8 cellular contexts compared by ENCODE assay signal in the genomic region with DNA sequence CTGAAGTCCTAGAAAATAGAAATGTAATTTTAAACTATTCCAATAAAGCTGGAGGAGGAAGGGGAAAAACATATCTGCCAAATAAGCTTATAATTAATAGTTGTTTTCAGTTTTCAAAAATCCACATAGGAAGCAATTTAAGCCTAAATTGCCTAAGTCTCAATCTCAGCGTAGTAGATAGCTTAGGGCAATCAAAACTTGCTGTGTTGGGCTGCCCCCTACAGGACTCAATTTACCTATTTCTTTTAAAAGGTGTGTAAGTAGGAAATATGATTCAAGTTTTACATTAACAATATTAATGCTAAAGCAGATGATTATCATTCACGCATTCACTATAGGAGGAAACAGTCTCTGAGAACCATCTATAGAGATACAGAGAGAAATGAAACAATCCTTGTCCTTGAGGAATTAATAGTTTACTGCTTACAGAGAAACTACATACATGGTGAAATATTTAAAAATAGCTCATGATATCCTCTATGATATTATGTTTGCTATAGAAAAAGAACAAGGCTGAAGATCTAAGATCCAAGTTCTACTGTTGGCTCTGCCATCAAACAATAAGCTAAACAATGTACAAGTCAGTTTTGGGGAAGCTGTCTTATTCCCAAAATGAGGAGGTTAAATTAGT.
DNase-seq lines count a peak whose midpoint lies in the region; ATAC-seq lines count a peak whose summit lies in the region.

No MANE protein-coding gene starts in this region.

- no peak overlapping the region for H2BK5ac ChIP-seq in mesenchymal stem cell (ENCODE audit: low read depth, low read length, poor library complexity, severe bottlenecking)

- no peaks in the 10 kb centered on the region for H3K9me3 ChIP-seq in mesenchymal stem cell (ENCODE audit: control insufficient read depth, low read length)

- H3K4me3 ChIP-seq in mesenchymal stem cell (ENCODE audit: insufficient read depth in 1 of 2, low read depth in 1 of 2, low read length in 2 of 2): no peak overlapping the region

- DNase-seq in G401 (ENCODE audit: low spot score) (peak; percentile 85), NCI-H446 treated with DMSO at 0.1 percent for 48 hours (lab: John Stamatoyannopoulos, UW) (peak; percentile 2), dermis microvascular lymphatic vessel endothelial cell (ENCODE audit: low read depth in 2 of 2) (peak; percentile 68 to 77), mesenchymal stem cell (peak; percentile 74)
- peak; percentile 71 to 83 for DNase-seq in activated CD4-positive, alpha-beta T cell treated with anti-CD3 and anti-CD28 coated beads for 4 hours
- DNase-seq in stimulated activated CD8-positive, alpha-beta memory T cell treated with anti-CD3 and anti-CD28 coated beads, Interleukin-4, amount 100 ng/mL, for 1 hour (ENCODE audit: low read depth in 2 of 2, low spot score in 1 of 2): peak; percentile 35 to 47

- H2AFZ ChIP-seq in mesenchymal stem cell (ENCODE audit: low read depth, low read length): no peak overlapping the region

- ATAC-seq in HG02852 (IDR thresholded peaks at IDR 0.05; ENCODE audit: unreplicated experiment) (peak; percentile 67), HG03520 (IDR thresholded peaks at IDR 0.05; ENCODE audit: unreplicated experiment) (no peak)

- H2AK5ac ChIP-seq in mesenchymal stem cell (ENCODE audit: low read length, severe bottlenecking): no peak overlapping the region

- H3K18ac ChIP-seq in mesenchymal stem cell (ENCODE audit: low read depth in 1 of 2, low read length in 2 of 2): no peak overlapping the region

- H3K23ac ChIP-seq in mesenchymal stem cell (ENCODE audit: low read length in 2 of 2): no peak overlapping the region

- no CpG with 5 or more reads among the region's 2 CpGs for WGBS in mesenchymal stem cell

- no peak overlapping the region for H4K91ac ChIP-seq in mesenchymal stem cell (ENCODE audit: low read length)

- H2BK15ac ChIP-seq in mesenchymal stem cell (ENCODE audit: low read depth, poor library complexity, severe bottlenecking): no peak overlapping the region

- H3K4ac ChIP-seq in mesenchymal stem cell (ENCODE audit: low read depth in 1 of 2, low read length in 2 of 2): no peak overlapping the region

- peak overlapping the region; percentile 25 for H3K9ac ChIP-seq in mesenchymal stem cell (ENCODE audit: low read length)

- H3K27me3 ChIP-seq in mesenchymal stem cell (ENCODE audit: control insufficient read depth in 1 of 2, insufficient read depth in 1 of 2, low read length in 2 of 2): no peaks in the 10 kb centered on the region

- H3K14ac ChIP-seq in mesenchymal stem cell (ENCODE audit: low read length in 2 of 2): no peak overlapping the region

- no peak overlapping the region for H2BK120ac ChIP-seq in mesenchymal stem cell (ENCODE audit: low read depth, low read length)

- no peak overlapping the region for H2BK12ac ChIP-seq in mesenchymal stem cell (ENCODE audit: low read length in 2 of 2)

- no peaks in the 10 kb centered on the region for H3K4me1 ChIP-seq in mesenchymal stem cell (ENCODE audit: control insufficient read depth, insufficient read depth, low read depth, low read length)

- H3K27ac ChIP-seq in mesenchymal stem cell (ENCODE audit: low read length, poor library complexity, severe bottlenecking): no peak overlapping the region

- peaks cover 12% of the 10 kb centered on the region for H3K79me1 ChIP-seq in mesenchymal stem cell (replicated peaks; ENCODE audit: low read length, poor library complexity, severe bottlenecking)

- no peak overlapping the region for H3K4me2 ChIP-seq in mesenchymal stem cell (ENCODE audit: low read length, poor library complexity, severe bottlenecking)

- in situ Hi-C loops in G401 (cut with HindIII; ENCODE audit: low sequenced_read_pairs): no loop called here

- peaks cover 7 to 8% of the 10 kb centered on the region in 2 experiments for H3K36me3 ChIP-seq in mesenchymal stem cell (ENCODE audit: control insufficient read depth in 1 of 2, insufficient read depth in 2 of 2, low read depth in 1 of 2, low read length in 2 of 2)

- no peak overlapping the region for H4K8ac ChIP-seq in mesenchymal stem cell (ENCODE audit: low read length)

Comparison
In these comparisons a context has a peak if more than half of its experiments do, and no peak if none do; other contexts are left out.
1. DNase-seq: peak in every context shown above with its lines; median percentile 85 in G401; 77 in activated CD4-positive, alpha-beta T cell treated with anti-CD3 and anti-CD28 coated beads for 4 hours; 74 in mesenchymal stem cell; 72 in dermis microvascular lymphatic vessel endothelial cell; 41 in stimulated activated CD8-positive, alpha-beta memory T cell treated with anti-CD3 and anti-CD28 coated beads, Interleukin-4, amount 100 ng/mL, for 1 hour; 2 in NCI-H446 treated with DMSO at 0.1 percent for 48 hours.